Comparison of ENCODE assay signal across 8 cellular contexts in the genomic region with DNA sequence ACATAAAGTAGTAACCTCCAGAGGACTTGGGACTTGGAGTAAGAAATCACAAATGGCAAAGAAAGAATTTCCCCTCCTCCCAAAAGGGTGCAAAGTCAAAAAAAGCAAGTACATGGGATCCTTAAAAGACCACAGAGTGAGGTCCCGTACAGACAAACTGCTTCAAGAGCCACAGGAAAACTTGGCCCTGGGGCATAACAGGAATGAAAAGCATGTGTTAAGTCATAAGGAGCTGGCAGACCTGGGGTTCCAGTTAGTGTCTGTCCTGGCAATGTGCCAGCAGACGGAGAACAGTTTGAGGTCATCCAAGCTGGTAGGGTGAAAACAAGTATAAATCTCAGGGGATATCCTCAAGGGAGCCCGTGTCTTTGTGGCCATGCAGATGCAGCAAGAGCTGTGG.
DNase-seq lines count a peak whose midpoint lies in the region; ATAC-seq and TF ChIP-seq lines count a peak whose summit lies in the region.

No MANE protein-coding gene starts in this region.

- H3K36me3 ChIP-seq in BLaER1 = no peaks in the 10 kb centered on the region
- H3K36me3 ChIP-seq in Karpas-422 (ENCODE audit: insufficient read depth, low read length) = no peaks in the 10 kb centered on the region
- no peaks in the 10 kb centered on the region for H3K36me3 ChIP-seq in lower lobe of right lung

- no peak for TF ChIP-seq CTCF in MCF 10A (IDR thresholded peaks at IDR 0.05; ENCODE audit: unreplicated experiment)
- TF ChIP-seq CTCF in lower lobe of right lung (IDR thresholded peaks at IDR 0.05) = no peak

- no peaks in the 10 kb centered on the region for H3K27me3 Mint-ChIP-seq in MCF 10A (ENCODE audit: insufficient read depth, unreplicated experiment)

- DNase-seq in Karpas-422 (no peak), MCF 10A (ENCODE audit: unreplicated experiment) (peak; percentile 92), lower lobe of right lung (peak; percentile 50), COR-L47 (lab: John Stamatoyannopoulos, UW) (no peak), hepatic stellate cell (ENCODE audit: low spot score) (no peak)
- no peak for DNase-seq in central memory CD4-positive, alpha-beta T cell

- H3K4me1 Mint-ChIP-seq in MCF 10A (ENCODE audit: insufficient read depth, unreplicated experiment) = peaks cover 30% of the 10 kb centered on the region

- H4K20me1 ChIP-seq in BLaER1 (no peaks in the 10 kb centered on the region), Karpas-422 (ENCODE audit: insufficient read depth, low read depth, low read length) (no peaks in the 10 kb centered on the region)

- intact Hi-C loops in MCF 10A (cut with micrococcal nuclease) = loop anchor here (5.0 kb wide), 1 partner anchor 79 kb away; no protein-coding TSS in a partner anchor
- intact Hi-C loops in lower lobe of right lung (cut with DNase I) = no loop called here

- ATAC-seq in lower lobe of right lung (peak; percentile 46 to 67), GM21619 (IDR thresholded peaks at IDR 0.05; ENCODE audit: unreplicated experiment) (no peak)

- CTCF ChIA-PET in MCF 10A (lab: Yijun Ruan, JAX) = interaction anchor here (0.6 to 2.5 kb wide), 5 partner anchors 32 to 154 kb away, joined by 3 to 14 read pairs (median 3); no protein-coding TSS in a partner anchor

- POLR2A ChIA-PET in MCF 10A (lab: Yijun Ruan, JAX) = interaction anchor here (0.7 to 1.4 kb wide), 7 partner anchors 18 to 478 kb away, joined by 3 to 6 read pairs (median 3); no protein-coding TSS in a partner anchor

- H3K27ac ChIP-seq in BLaER1 = peak overlapping the region; percentile 74
- H3K27ac ChIP-seq in Karpas-422 (ENCODE audit: low read length) = no peak overlapping the region
- peak overlapping the region; percentile 62 for H3K27ac ChIP-seq in lower lobe of right lung

- H3K27me3 ChIP-seq in BLaER1 (no peaks in the 10 kb centered on the region), Karpas-422 (ENCODE audit: low read length) (no peaks in the 10 kb centered on the region), lower lobe of right lung (ENCODE audit: low read depth) (no peaks in the 10 kb centered on the region)

- H3K9me2 ChIP-seq in Karpas-422 (replicated peaks; ENCODE audit: insufficient read depth, low read length) = no peaks in the 10 kb centered on the region

- H3K4me3 Mint-ChIP-seq in MCF 10A (ENCODE audit: unreplicated experiment) = peak overlapping the region; percentile 34

- H3K9me3 ChIP-seq in BLaER1 (peaks cover 2% of the 10 kb centered on the region; the same call in 1 of the 2 replicates), Karpas-422 (ENCODE audit: low read length) (no peaks in the 10 kb centered on the region), lower lobe of right lung (no peaks in the 10 kb centered on the region)

- H3K9me3 Mint-ChIP-seq in MCF 10A (ENCODE audit: unreplicated experiment) = no peaks in the 10 kb centered on the region

- peak overlapping the region; percentile 83 for H3K27ac Mint-ChIP-seq in MCF 10A (ENCODE audit: low read depth, unreplicated experiment)

- H3K4me2 ChIP-seq in BLaER1 (peak overlapping the region; percentile 90), Karpas-422 (ENCODE audit: low read depth, low read length, poor library complexity, severe bottlenecking) (peak overlapping the region; percentile 35)

- no TSS peak for BruUV-seq in MCF 10A (replicated peaks; lab: Mats Ljungman, UMichigan)

- H3K79me2 ChIP-seq in Karpas-422 (ENCODE audit: low read length) = no peaks in the 10 kb centered on the region

- H3K9ac ChIP-seq in BLaER1 (peak overlapping the region; percentile 59; the same call in 1 of the 2 replicates), Karpas-422 (ENCODE audit: low read length) (no peak overlapping the region)

- H3K4me3 ChIP-seq in BLaER1 (peak overlapping the region; percentile 17; the same call in 1 of the 2 replicates), Karpas-422 (ENCODE audit: low read length) (no peak overlapping the region), lower lobe of right lung (no peak overlapping the region)

- H3K36me3 Mint-ChIP-seq in MCF 10A (ENCODE audit: insufficient read depth, unreplicated experiment) = no peaks in the 10 kb centered on the region

- H3K4me1 ChIP-seq in BLaER1 (peaks cover 25% of the 10 kb centered on the region), Karpas-422 (ENCODE audit: low read length) (peaks cover 12% of the 10 kb centered on the region), lower lobe of right lung (peaks cover 46% of the 10 kb centered on the region)

- 0 out of 2 replicates have a peak overlapping the region, but pooled peaks have one; percentile 65 for H2AFZ ChIP-seq in Karpas-422 (ENCODE audit: low read length)

Comparison
In these comparisons a context has a peak if more than half of its experiments do, and no peak if none do; other contexts are left out.
1. DNase-seq: peak in MCF 10A (single experiment) and lower lobe of right lung (single experiment); none in Karpas-422 (single experiment), COR-L47 (single experiment), central memory CD4-positive, alpha-beta T cell (single experiment) and hepatic stellate cell (single experiment).